ENCODE assay signal across 15 cellular contexts in the genomic region with DNA sequence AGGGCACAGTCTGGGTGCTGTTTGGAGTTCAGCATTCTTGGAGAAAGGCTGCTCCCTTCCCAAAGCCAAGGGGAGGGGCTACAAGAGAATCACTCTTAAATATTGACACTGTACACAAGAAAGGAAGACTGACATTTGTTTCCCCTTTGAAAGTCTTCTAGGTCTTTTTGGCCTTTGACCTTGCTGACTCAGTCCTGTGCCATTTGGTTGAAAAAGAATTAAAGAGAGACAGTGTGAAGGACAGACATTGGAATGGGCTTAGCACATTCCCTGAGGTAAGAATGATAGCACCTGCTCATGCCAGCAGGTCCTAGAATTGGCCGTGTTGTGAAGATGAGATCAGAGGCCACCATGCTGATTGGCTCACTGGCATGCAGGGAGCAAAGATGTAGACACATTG.
DNase-seq lines count a peak whose midpoint lies in the region; ATAC-seq, FAIRE-seq and TF ChIP-seq lines count a peak whose summit lies in the region.
"Had no signal": no experiment of that assay in that cellular context is flagged by ENCODE, and none has a peak within 500 bp of the region (broad histone marks: within the 10 kb centered on the region; RNA-seq: fewer than 3 reads in every experiment).

No MANE protein-coding gene starts in this region.

- H4K91ac ChIP-seq in H1 (replicated peaks; ENCODE audit: insufficient read length, low read length), result no peak overlapping the region

- no peak overlapping the region for H4K8ac ChIP-seq in H1 (ENCODE audit: extremely low read depth, insufficient read depth, low read length)

- H3K27me3 ChIP-seq in H1 (replicated peaks in 1 of 4; ENCODE audit: control insufficient read depth in 3 of 4, extremely low read depth in 1 of 4, insufficient read depth in 3 of 4, low read length in 3 of 4), result no peaks in the 10 kb centered on the region
- H3K27me3 ChIP-seq in pancreas, result no peaks in the 10 kb centered on the region
- no peaks in the 10 kb centered on the region for H3K27me3 ChIP-seq in foreskin keratinocyte

- H3K18ac ChIP-seq in H1 (ENCODE audit: extremely low read depth, low read length), result no peak overlapping the region

- FAIRE-seq in H1 (lab: Jason Lieb, UNC), result no peak
- FAIRE-seq in pancreas (lab: Jason Lieb, UNC), result no peak
- FAIRE-seq: GM18507 had no signal

- TF ChIP-seq RAD21 in H1 (IDR thresholded peaks at IDR 0.05 in 1 of 2, conservative IDR thresholded peaks at IDR 0.05 in 1 of 2; ENCODE audit: low read depth in 2 of 2, low read length in 2 of 2), result no peak

- H2BK20ac ChIP-seq in H1 (ENCODE audit: low read length), result no peak overlapping the region

- ATAC-seq in pancreas (peak in 3 of 4 donors; percentile 45 to 68 (median 49)), foreskin keratinocyte (no peak), HG03135 (IDR thresholded peaks at IDR 0.05; ENCODE audit: unreplicated experiment) (no peak)
- ATAC-seq: GM23338 had no signal

- H3K23me2 ChIP-seq in H1 (ENCODE audit: low read depth, low read length), result no peaks in the 10 kb centered on the region

- 89% methylated on average over 1 of the region's 1 CpG; no CpG with 5 or more reads in 1 of the 2 experiments for WGBS in H1 (ENCODE audit: extremely low coverage in 1 of 2, insufficient coverage in 1 of 2, insufficient read length in 1 of 2, insufficient replicate concordance in 2 of 2, low coverage in 1 of 2, low lambda C conversion rate in 2 of 2, missing lambda C conversion rate in 1 of 2), 2 experiments
- 48 to 57% methylated on average over 1 of the region's 1 CpG for WGBS in pancreas, 2 donors

- TF ChIP-seq EP300 in H1 (IDR thresholded peaks at IDR 0.05; ENCODE audit: borderline replicate concordance in 1 of 2, low read depth in 2 of 2, low read length in 2 of 2), result no peak

- no peak for TF ChIP-seq CTCF in H1 (IDR thresholded peaks at IDR 0.05; ENCODE audit: control extremely low read depth in 1 of 3, insufficient read depth in 1 of 3, low read depth in 1 of 3, low read length in 3 of 3)
- no peak for TF ChIP-seq CTCF in pancreas (IDR thresholded peaks at IDR 0.05)
- TF ChIP-seq CTCF in foreskin keratinocyte (conservative IDR thresholded peaks at IDR 0.05), result no peak

- H3K4me2 ChIP-seq in H1 (ENCODE audit: insufficient read depth in 1 of 2, low read depth in 2 of 2, low read length in 2 of 2), result no peak overlapping the region
- H3K4me2 ChIP-seq: GM23338 had no signal

- no peaks in the 10 kb centered on the region for H3K79me1 ChIP-seq in H1 (ENCODE audit: low read depth, low read length)

- no peak overlapping the region for H4K5ac ChIP-seq in H1 (ENCODE audit: insufficient read length, low read depth, low read length)

- CTCF ChIA-PET in H1 (lab: Charles Lee; ENCODE audit: partially characterized antibody), result no interaction called here

- no peaks in the 10 kb centered on the region for H4K20me1 ChIP-seq in H1 (replicated peaks in 1 of 2; ENCODE audit: control insufficient read depth in 1 of 2, insufficient read depth in 2 of 2, low read length in 2 of 2)

- no peaks in the 10 kb centered on the region for H3K79me2 ChIP-seq in H1 (ENCODE audit: control insufficient read depth in 1 of 2, insufficient read depth in 2 of 2, low read length in 2 of 2)

- TF ChIP-seq POLR2A in H1 (IDR thresholded peaks at IDR 0.05; ENCODE audit: control extremely low read depth in 1 of 2, low read depth in 2 of 2, low read length in 2 of 2), result no peak

- H2BK15ac ChIP-seq in H1 (ENCODE audit: low read length), result no peak overlapping the region

- peak; percentile 42 for DNase-seq in DMS53 (lab: John Stamatoyannopoulos, UW)
- no peak for DNase-seq in DMS53 treated with DMSO at 0.1 percent for 48 hours (lab: John Stamatoyannopoulos, UW; ENCODE audit: unreplicated experiment)
- DNase-seq in H1 (ENCODE audit: low read depth in 1 of 2, low spot score in 2 of 2), result no peak
- DNase-seq in pancreas, result no peak
- no peak for DNase-seq in DMS79 (lab: John Stamatoyannopoulos, UW)
- DNase-seq in foreskin keratinocyte, result no peak
- DNase-seq: 8988T; ACHN; C1 segment of cervical spinal cord; CD4-positive, alpha-beta T cell; H9; KG1 had no signal

- POLR2A ChIA-PET in H1 (lab: Charles Lee; ENCODE audit: partially characterized antibody), result no interaction called here

- peak overlapping the region; percentile 26; the same call in 1 of the 2 replicates for H2BK5ac ChIP-seq in H1 (ENCODE audit: low read depth, low read length)

- H3K36me3 ChIP-seq in H1 (ENCODE audit: control insufficient read depth in 2 of 4, insufficient read depth in 4 of 4, low read length in 3 of 4) (no peaks in the 10 kb centered on the region), pancreas (no peaks in the 10 kb centered on the region)

- intact Hi-C loops in pancreas (cut with DNase I), result no loop called here

- H3K4ac ChIP-seq in H1 (replicated peaks; ENCODE audit: insufficient read length, low read depth, low read length), result no peak overlapping the region

- H3K27ac ChIP-seq in H1 (ENCODE audit: low read depth, low read length) (no peak overlapping the region), pancreas (no peak overlapping the region), foreskin keratinocyte (no peak overlapping the region)

- H3K56ac ChIP-seq in H1 (replicated peaks; ENCODE audit: insufficient read length, low read depth, low read length), result no peak overlapping the region

- no peak overlapping the region for H3K23ac ChIP-seq in H1 (ENCODE audit: insufficient read length)

- no peak overlapping the region for H2BK120ac ChIP-seq in H1 (replicated peaks; ENCODE audit: low read depth, low read length)

- H3K9me3 ChIP-seq in H1 (ENCODE audit: insufficient read depth in 2 of 2, low read depth in 1 of 2, low read length in 1 of 2) (no peaks in the 10 kb centered on the region), pancreas (no peaks in the 10 kb centered on the region)

- H2AK5ac ChIP-seq in H1 (ENCODE audit: low read depth, low read length), result no peak overlapping the region; the same call in 1 of the 2 replicates

- H3K4me1 ChIP-seq in H1 (replicated peaks in 1 of 4; ENCODE audit: control insufficient read depth in 3 of 4, insufficient read depth in 4 of 4, low read length in 3 of 4) (no peaks in the 10 kb centered on the region; a peak in 1 of 7 replicates), pancreas (peaks cover 10 to 16% (median 13%) of the 10 kb centered on the region in 3 donors), foreskin keratinocyte (peaks cover 6% of the 10 kb centered on the region)

- no peak overlapping the region for H3K9ac ChIP-seq in H1 (replicated peaks in 1 of 4; ENCODE audit: extremely low read depth in 1 of 4, low read depth in 3 of 4, low read length in 3 of 4)

- no peak overlapping the region for H3K4me3 ChIP-seq in H1 (ENCODE audit: extremely low read depth in 1 of 4, insufficient read depth in 2 of 4, low read depth in 3 of 4, low read length in 4 of 4)
- H3K4me3 ChIP-seq in pancreas, result no peak overlapping the region
- H3K4me3 ChIP-seq: GM23338 had no signal

- H3K14ac ChIP-seq in H1 (ENCODE audit: insufficient read length), result no peak overlapping the region

- peak overlapping the region; percentile 51; the same call in 1 of the 2 replicates for H2BK12ac ChIP-seq in H1 (ENCODE audit: low read depth, low read length)

- H2AFZ ChIP-seq in H1 (ENCODE audit: low read length), result no peak overlapping the region
- H2AFZ ChIP-seq: GM23338 had no signal

TF ChIP-seq in H1, 55 proteins besides CTCF, POLR2A, EP300 and RAD21:
- TF ChIP-seq GTF2F1 (IDR thresholded peaks at IDR 0.05; ENCODE audit: borderline replicate concordance, low read depth, low read length), result no peak
- no peak for TF ChIP-seq TEAD4 (IDR thresholded peaks at IDR 0.05; ENCODE audit: low read depth, low read length)
- no peak for TF ChIP-seq BCL11A (IDR thresholded peaks at IDR 0.05; ENCODE audit: low read depth in 2 of 2, low read length in 2 of 2)

Comparison
In these comparisons a context has a peak if more than half of its experiments do, and no peak if none do; other contexts are left out.
1. ATAC-seq: peak in pancreas (3 of 4); none in foreskin keratinocyte (single experiment) and HG03135 (single experiment).